ENCODE assay signal across 2 cellular contexts in the genomic region with DNA sequence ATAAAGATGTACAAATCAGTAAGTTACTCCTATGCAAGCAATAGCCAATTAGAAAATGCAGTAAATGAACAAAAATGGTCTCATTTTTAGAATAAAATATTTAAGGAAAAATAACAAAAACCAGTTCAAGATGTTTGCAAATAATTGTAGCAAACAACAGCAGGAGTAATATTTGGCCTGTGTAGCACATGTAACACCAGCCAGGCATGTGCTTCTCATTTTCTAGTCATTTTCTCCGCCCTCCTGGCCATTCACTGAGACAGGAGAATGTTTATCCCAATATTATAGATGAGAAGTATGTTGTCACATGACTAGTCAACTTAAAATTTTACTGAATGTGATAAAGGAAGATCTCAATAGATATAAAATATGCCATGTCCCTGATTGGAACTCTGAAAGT.
TF ChIP-seq lines count a peak whose summit lies in the region.

No MANE protein-coding gene starts in this region.

TF ChIP-seq in HepG2, 621 proteins besides CTCF, POLR2A, EP300 and RAD21:
- no peak for TF ChIP-seq ZNF749 (CRISPR knock-in tag; IDR thresholded peaks at IDR 0.05; ENCODE audit: borderline replicate concordance)
- TF ChIP-seq, protein P1, sequence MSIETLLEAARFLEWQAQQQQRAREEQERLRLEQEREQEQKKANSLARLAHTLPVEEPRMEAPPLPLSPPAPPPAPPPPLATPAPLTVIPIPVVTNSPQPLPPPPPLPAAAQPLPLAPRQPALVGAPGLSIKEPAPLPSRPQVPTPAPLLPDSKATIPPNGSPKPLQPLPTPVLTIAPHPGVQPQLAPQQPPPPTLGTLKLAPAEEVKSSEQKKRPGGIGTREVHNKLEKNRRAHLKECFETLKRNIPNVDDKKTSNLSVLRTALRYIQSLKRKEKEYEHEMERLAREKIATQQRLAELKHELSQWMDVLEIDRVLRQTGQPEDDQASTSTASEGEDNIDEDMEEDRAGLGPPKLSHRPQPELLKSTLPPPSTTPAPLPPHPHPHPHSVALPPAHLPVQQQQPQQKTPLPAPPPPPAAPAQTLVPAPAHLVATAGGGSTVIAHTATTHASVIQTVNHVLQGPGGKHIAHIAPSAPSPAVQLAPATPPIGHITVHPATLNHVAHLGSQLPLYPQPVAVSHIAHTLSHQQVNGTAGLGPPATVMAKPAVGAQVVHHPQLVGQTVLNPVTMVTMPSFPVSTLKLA (IDR thresholded peaks at IDR 0.05): peak; percentile 50
TF ChIP-seq in HepG2: peak in this region for 1.

TF ChIP-seq in K562, 482 proteins besides CTCF, POLR2A, EP300 and RAD21:
- TF ChIP-seq, protein P2, sequence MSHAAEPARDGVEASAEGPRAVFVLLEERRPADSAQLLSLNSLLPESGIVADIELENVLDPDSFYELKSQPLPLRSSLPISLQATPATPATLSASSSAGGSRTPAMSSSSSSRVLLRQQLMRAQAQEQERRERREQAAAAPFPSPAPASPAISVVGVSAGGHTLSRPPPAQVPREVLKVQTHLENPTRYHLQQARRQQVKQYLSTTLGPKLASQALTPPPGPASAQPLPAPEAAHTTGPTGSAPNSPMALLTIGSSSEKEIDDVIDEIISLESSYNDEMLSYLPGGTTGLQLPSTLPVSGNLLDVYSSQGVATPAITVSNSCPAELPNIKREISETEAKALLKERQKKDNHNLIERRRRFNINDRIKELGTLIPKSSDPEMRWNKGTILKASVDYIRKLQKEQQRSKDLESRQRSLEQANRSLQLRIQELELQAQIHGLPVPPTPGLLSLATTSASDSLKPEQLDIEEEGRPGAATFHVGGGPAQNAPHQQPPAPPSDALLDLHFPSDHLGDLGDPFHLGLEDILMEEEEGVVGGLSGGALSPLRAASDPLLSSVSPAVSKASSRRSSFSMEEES (CRISPR knock-in tag; IDR thresholded peaks at IDR 0.05): peak; percentile 11; the same call in 1 of the 2 replicates
- TF ChIP-seq TRIM28 (IDR thresholded peaks at IDR 0.05): no peak
